ENCODE assay signal across 23 cellular contexts in genomic region chr2:134435936-134436335, GRCh38.
"Had no signal": no experiment of that assay in that cellular context is flagged by ENCODE, and none has a peak within 500 bp of the region (broad histone marks: within the 10 kb centered on the region; RNA-seq: fewer than 3 reads in every experiment).

No MANE protein-coding gene starts in this region.

- H3K9me3 ChIP-seq: breast epithelium, gastrocnemius medialis, left ventricle myocardium inferior, spleen, tibial nerve had no signal

- ATAC-seq: gastrocnemius medialis, natural killer cell, right cardiac atrium, T-cell had no signal

- H3K4me1 ChIP-seq: breast epithelium, gastrocnemius medialis, spleen, tibial nerve had no signal

- DNase-seq: activated CD4-positive, alpha-beta T cell treated with anti-CD3 and anti-CD28 coated beads for 4 hours; activated CD4-positive, alpha-beta T cell treated with anti-CD3 and anti-CD28 coated beads, Interleukin-2, amount 50 U/mL, for 4 hours; activated gamma-delta T cell; activated naive CD4-positive, alpha-beta T cell treated with anti-CD3 and anti-CD28 coated beads, Interleukin-2, amount 10 ng/mL, durations not matched to agents 7 days and 5 days; amygdala; dermis blood vessel endothelial cell; effector CD4-positive, alpha-beta T cell; gastrocnemius medialis; glutamatergic neuron; left ventricle myocardium inferior; mammary epithelial cell; natural killer cell; occipital lobe; right cardiac atrium; spleen; stimulated activated naive CD4-positive, alpha-beta T cell treated with Interleukin-2 at 50 U/mL for 16 hours; T-cell had no signal

- H3K4me3 ChIP-seq: breast epithelium, gastrocnemius medialis, hepatocyte, left ventricle myocardium inferior, neural progenitor cell, spleen, tibial nerve had no signal

- H3K27ac ChIP-seq: breast epithelium, epithelial cell of prostate, gastrocnemius medialis, hepatocyte, left ventricle myocardium inferior, neural progenitor cell, spleen, tibial nerve, VCaP had no signal

- H3K27me3 ChIP-seq: breast epithelium, gastrocnemius medialis, hepatocyte, spleen, tibial nerve had no signal

- H3K36me3 ChIP-seq: breast epithelium, gastrocnemius medialis, neural progenitor cell had no signal
